19 cellular contexts compared by ENCODE assay signal in the genomic region with DNA sequence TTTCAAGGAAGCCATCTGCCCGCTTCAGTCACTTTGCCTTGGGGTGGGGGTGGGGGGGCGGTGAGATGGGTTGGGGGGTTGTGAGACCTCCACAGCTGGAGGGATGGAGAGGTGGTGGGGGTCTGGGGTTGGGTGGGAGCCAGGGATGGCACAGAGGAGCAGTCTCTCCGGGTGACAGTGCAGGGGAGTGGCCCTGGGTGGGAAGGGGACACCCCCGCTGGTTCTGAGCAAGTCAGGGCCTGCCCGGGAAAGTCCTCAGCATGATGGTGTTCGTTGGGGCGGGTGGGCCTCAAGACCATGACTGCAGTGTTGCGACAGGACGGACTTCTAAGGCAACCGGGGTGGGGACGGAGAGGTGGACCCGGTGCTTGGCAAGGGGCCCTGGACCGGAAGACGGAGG. TPM values are rescaled to one million over a fixed set of nuclear protein-coding genes. Genes with fewer than 3 reads are reported as not detected.
"Had no signal": no experiment of that assay in that cellular context is flagged by ENCODE, and none has a peak within 500 bp of the region (broad histone marks: within the 10 kb centered on the region; RNA-seq: fewer than 3 reads in every experiment).

No MANE protein-coding gene starts in this region.

RNA-seq across cellular contexts. Expression of a gene that starts 51.1 kb away (rescaled TPM):
- total RNA-seq: activated CD4-positive, alpha-beta T cell treated with anti-CD3 and anti-CD28 coated beads, Interleukin-2, amount 10 ng/mL, durations not matched to agents 7 days and 5 days; activated T-helper 1 cell treated with anti-CD3 and anti-CD28 coated beads, Interleukin-12 subunit alpha, Interleukin-12 subunit beta, Interleukin-2, Interleukin-4 antibody, amounts not matched to agents 30 ng/mL and 10 ng/mL and 1 ng/mL, durations not matched to agents 14 hours and 24 hours and 36 hours; breast epithelium; endodermal cell; esophagus muscularis mucosa; foreskin keratinocyte; kidney epithelial cell; lower lobe of right lung; natural killer cell; osteocyte; progenitor cell of endocrine pancreas; renal cortical epithelial cell; T-helper 17 cell; temporal lobe; tibial nerve; ureter had no signal
- polyA plus RNA-seq: foreskin keratinocyte, heart left ventricle, sigmoid colon, small intestine had no signal
